In genomic region chr6:131627724-131628682, GRCh38 we compare ENCODE assay signal across 8 cellular contexts. TPM values are rescaled to one million over a fixed set of nuclear protein-coding genes. Genes with fewer than 3 reads are reported as not detected.
DNase-seq lines count a peak whose midpoint lies in the region; ATAC-seq and TF ChIP-seq lines count a peak whose summit lies in the region.

Gene MED23 (minus strand): TSS chr6:131628242. CDS start chr6:131628049, 193 bp downstream.

- H3K4me3 Mint-ChIP-seq in activated CD4-positive, alpha-beta T cell treated with anti-CD3 and anti-CD28 coated beads, Interleukin-2, amount 10 ng/mL, durations not matched to agents 7 days and 5 days = peak within 1 kb of the TSS; percentile 98

- peaks cover 12% of the 10 kb centered on the region for H3K36me3 Mint-ChIP-seq in activated CD4-positive, alpha-beta T cell treated with anti-CD3 and anti-CD28 coated beads, Interleukin-2, amount 10 ng/mL, durations not matched to agents 7 days and 5 days (ENCODE audit: low read depth)

- TF ChIP-seq CTCF in C4-2B (conservative IDR thresholded peaks at IDR 0.05) = peak; percentile 99

- CTCF ChIA-PET in activated CD4-positive, alpha-beta T cell treated with anti-CD3 and anti-CD28 coated beads, Interleukin-2, amount 10 ng/mL, durations not matched to agents 7 days and 5 days (lab: Charles Lee) = interaction anchor here (0.6 to 4.0 kb wide), 39 partner anchors 9 to 1424 kb away, joined by 3 to 44 read pairs (median 3); partner anchors contain the start of genes ENPP3 and OR2A4

- DNase-seq in NCI-H526 treated with DMSO at 0.1 percent for 48 hours (lab: John Stamatoyannopoulos, UW) (peak; percentile 84), cortex of kidney (lab: John Stamatoyannopoulos, UW) (peak; percentile 94), left kidney (ENCODE audit: low read depth, low spot score) (peak; percentile 98)
- DNase-seq in activated CD4-positive, alpha-beta T cell treated with anti-CD3 and anti-CD28 coated beads, Interleukin-2, amount 10 ng/mL, durations not matched to agents 7 days and 5 days = peak; percentile 93
- DNase-seq in stimulated activated CD4-positive, alpha-beta T cell treated with anti-CD3 and anti-CD28 coated beads, Interleukin-2, amount 100 ng/mL, for 24 hours = peak; percentile 97 to 98

- POLR2A ChIA-PET in activated CD4-positive, alpha-beta T cell treated with anti-CD3 and anti-CD28 coated beads, Interleukin-2, amount 10 ng/mL, durations not matched to agents 7 days and 5 days (lab: Charles Lee) = interaction anchor here (0.5 to 0.7 kb wide), 2 partner anchors 68 to 347 kb away, joined by 3 read pairs; no protein-coding TSS in a partner anchor

- H3K9me3 Mint-ChIP-seq in activated CD4-positive, alpha-beta T cell treated with anti-CD3 and anti-CD28 coated beads, Interleukin-2, amount 10 ng/mL, durations not matched to agents 7 days and 5 days = no peaks in the 10 kb centered on the region

- ATAC-seq in GM19328 (IDR thresholded peaks at IDR 0.05; ENCODE audit: unreplicated experiment) = peak; percentile 94
- peak; percentile 94 for ATAC-seq in HG03520 (IDR thresholded peaks at IDR 0.05; ENCODE audit: unreplicated experiment)

- H3K27ac ChIP-seq in C4-2B = peak within 1 kb of the TSS; percentile 77

- peak within 1 kb of the TSS; percentile 96 for H3K27ac Mint-ChIP-seq in activated CD4-positive, alpha-beta T cell treated with anti-CD3 and anti-CD28 coated beads, Interleukin-2, amount 10 ng/mL, durations not matched to agents 7 days and 5 days

- H3K27me3 Mint-ChIP-seq in activated CD4-positive, alpha-beta T cell treated with anti-CD3 and anti-CD28 coated beads, Interleukin-2, amount 10 ng/mL, durations not matched to agents 7 days and 5 days = no peaks in the 10 kb centered on the region

- H3K4me1 Mint-ChIP-seq in activated CD4-positive, alpha-beta T cell treated with anti-CD3 and anti-CD28 coated beads, Interleukin-2, amount 10 ng/mL, durations not matched to agents 7 days and 5 days = peaks cover 26% of the 10 kb centered on the region

RNA-seq across cellular contexts. Expression of gene MED23, which starts in this region (rescaled TPM):
- 10 to 100 TPM; 33.4 to 34.3 TPM for total RNA-seq in activated CD4-positive, alpha-beta T cell treated with anti-CD3 and anti-CD28 coated beads, Interleukin-2, amount 10 ng/mL, durations not matched to agents 7 days and 5 days

Comparison
In these comparisons a context has a peak if more than half of its experiments do, and no peak if none do; other contexts are left out.
1. Peak in every context shown above with its lines: DNase-seq, ATAC-seq and H3K27ac ChIP-seq.